ENCODE assay signal across 11 cellular contexts in the genomic region with DNA sequence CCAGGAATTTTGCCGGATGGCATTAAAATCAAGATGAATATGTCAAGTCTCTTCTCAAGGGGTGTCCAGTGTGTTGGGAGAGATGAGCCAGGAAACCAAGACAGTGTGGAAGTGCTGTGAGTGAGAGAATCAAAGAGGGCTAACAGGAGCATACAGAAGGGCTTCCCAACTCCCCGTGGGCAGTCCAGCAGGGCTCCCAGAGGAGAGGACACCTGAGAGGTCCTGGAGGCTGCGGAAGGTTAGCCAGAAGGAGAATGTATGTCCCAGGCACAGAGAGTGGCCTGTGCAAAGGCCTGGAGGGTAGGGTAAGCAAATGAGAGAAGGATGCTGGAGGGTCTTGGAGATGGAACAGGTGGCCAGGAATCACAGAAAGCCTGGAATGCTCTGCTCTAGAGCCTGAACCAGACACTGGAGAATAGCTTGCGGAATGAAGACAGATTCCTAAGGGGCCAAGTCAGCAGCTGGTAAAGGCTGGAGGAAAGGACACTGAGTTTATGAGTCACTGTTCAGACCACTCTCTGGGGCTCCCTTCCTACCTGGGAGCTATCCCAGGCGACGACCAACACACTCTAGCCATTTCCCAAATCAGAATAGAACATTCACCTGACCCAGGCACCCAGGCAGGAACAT. TPM values are rescaled to one million over a fixed set of nuclear protein-coding genes. Genes with fewer than 3 reads are reported as not detected.
DNase-seq lines count a peak whose midpoint lies in the region; ATAC-seq and TF ChIP-seq lines count a peak whose summit lies in the region.
"Had no signal": no experiment of that assay in that cellular context is flagged by ENCODE, and none has a peak within 500 bp of the region (broad histone marks: within the 10 kb centered on the region; RNA-seq: fewer than 3 reads in every experiment).

No MANE protein-coding gene starts in this region.

- peak; percentile 84 for DNase-seq in adipocyte (ENCODE audit: low read depth)
- DNase-seq in pons (ENCODE audit: low spot score) = no peak
- DNase-seq in medulla oblongata (ENCODE audit: extremely low spot score) = no peak
- no peak for DNase-seq in NCI-H146 treated with DMSO at 0.1 percent for 48 hours (lab: John Stamatoyannopoulos, UW; ENCODE audit: unreplicated experiment)
- DNase-seq: NCI-H2171 treated with DMSO at 0.1 percent for 48 hours; stimulated activated CD4-positive, alpha-beta T cell treated with anti-CD3 and anti-CD28 coated beads, Interleukin-1b, Interleukin-23, amount 100 ng/mL, for 48 hours had no signal

- H3K9me3 ChIP-seq in HEK293 (ENCODE audit: control insufficient read depth, insufficient read depth, low read depth, low read length) (no peaks in the 10 kb centered on the region), adipocyte (ENCODE audit: control insufficient read depth, low read length) (no peaks in the 10 kb centered on the region), mesodermal cell (ENCODE audit: control insufficient read depth, low read length) (no peaks in the 10 kb centered on the region)
- H3K9me3 ChIP-seq: HAP-1 had no signal

- no peak overlapping the region for H3K9ac ChIP-seq in adipocyte (ENCODE audit: low read length)

- CTCF ChIA-PET in HEK293 (lab: Yijun Ruan, JAX) = interaction anchor here (0.8 to 3.7 kb wide), 2 partner anchors 67 to 71 kb away, joined by 3 to 16 read pairs; no protein-coding TSS in a partner anchor

- no peaks in the 10 kb centered on the region for H3K27me3 ChIP-seq in adipocyte (replicated peaks; ENCODE audit: control insufficient read depth, insufficient read depth, low read length)

- WGBS in mesodermal cell (ENCODE audit: insufficient coverage in 2 of 2), 2 experiments = 94 to 97% methylated on average over 4 of the region's 6 CpGs

- H3K4me3 ChIP-seq in HEK293 (ENCODE audit: low read depth, low read length) = no peak overlapping the region
- H3K4me3 ChIP-seq in adipocyte (ENCODE audit: low read length) = no peak overlapping the region
- H3K4me3 ChIP-seq in mesodermal cell (ENCODE audit: extremely low read depth, insufficient read depth, low read length, poor library complexity, severe bottlenecking) = no peak overlapping the region
- H3K4me3 ChIP-seq: HAP-1 had no signal

- POLR2A ChIA-PET in HEK293 (lab: Yijun Ruan, JAX) = no interaction called here

- no peak for ATAC-seq in GM21619 (IDR thresholded peaks at IDR 0.05; ENCODE audit: unreplicated experiment)

- H3K36me3 ChIP-seq in HEK293 (ENCODE audit: control insufficient read depth in 2 of 2, insufficient read depth in 1 of 2, low read length in 2 of 2) (no peaks in the 10 kb centered on the region), adipocyte (ENCODE audit: control insufficient read depth, insufficient read depth, low read length, severe bottlenecking) (no peaks in the 10 kb centered on the region), mesodermal cell (ENCODE audit: control insufficient read depth, insufficient read depth, low read length) (no peaks in the 10 kb centered on the region)
- H3K36me3 ChIP-seq: HAP-1 had no signal

- TF ChIP-seq CTCF in 22Rv1 (IDR thresholded peaks at IDR 0.05) (no peak), HEK293 (tag by site-specific recombination; IDR thresholded peaks at IDR 0.05) (no peak)

- peak overlapping the region; percentile 62 for H3K27ac ChIP-seq in 22Rv1
- no peak overlapping the region for H3K27ac ChIP-seq in HEK293 (ENCODE audit: extremely low read depth, low read depth, low read length)
- peak overlapping the region; percentile 61 for H3K27ac ChIP-seq in mesodermal cell (ENCODE audit: low read depth, low read length, severe bottlenecking)

- H3K4me1 ChIP-seq in HEK293 (ENCODE audit: control insufficient read depth, insufficient read depth, low read length) = 0 out of 2 replicates have a peak, but pooled peaks cover 5% of the 10 kb centered on the region
- H3K4me1 ChIP-seq in adipocyte (ENCODE audit: control insufficient read depth, insufficient read depth, low read length) = peaks cover 55% of the 10 kb centered on the region
- H3K4me1 ChIP-seq in mesodermal cell (ENCODE audit: control insufficient read depth, insufficient read depth, low read length, poor library complexity, severe bottlenecking) = peaks cover 47% of the 10 kb centered on the region
- H3K4me1 ChIP-seq: HAP-1 had no signal

TF ChIP-seq in HEK293, 187 proteins besides CTCF, POLR2A, EP300 and RAD21:
- TF ChIP-seq ZNF548 (tag by site-specific recombination; IDR thresholded peaks at IDR 0.05) = no peak
- no peak for TF ChIP-seq ZNF2 (tag by site-specific recombination; IDR thresholded peaks at IDR 0.05)
- no peak for TF ChIP-seq ZNF670 (tag by site-specific recombination; IDR thresholded peaks at IDR 0.05; ENCODE audit: low read depth)
- 0 out of 2 replicates have a peak, but pooled peaks have one; percentile 14 for TF ChIP-seq SCRT2 (tag by site-specific recombination; IDR thresholded peaks at IDR 0.05)
- no peak for TF ChIP-seq ZFP41 (tag by site-specific recombination; IDR thresholded peaks at IDR 0.05; ENCODE audit: borderline replicate concordance)
- 0 out of 2 replicates have a peak, but pooled peaks have one; percentile 12 for TF ChIP-seq ZNF600 (tag by site-specific recombination; IDR thresholded peaks at IDR 0.05)
- TF ChIP-seq ZFP3 (tag by site-specific recombination; IDR thresholded peaks at IDR 0.05; ENCODE audit: low read depth) = no peak
- no peak for TF ChIP-seq ZNF221 (tag by site-specific recombination; IDR thresholded peaks at IDR 0.05; ENCODE audit: borderline replicate concordance)
- TF ChIP-seq ZNF658 (tag by site-specific recombination; IDR thresholded peaks at IDR 0.05) = no peak

RNA-seq across cellular contexts. Expression of a gene that starts 59.4 kb away (rescaled TPM):
- 1.5 TPM for polyA plus RNA-seq in mesodermal cell (2013, experiment 1 of 2)
- polyA plus RNA-seq in mesodermal cell (2013, experiment 2 of 2) = 1.2 TPM
